22 cellular contexts compared by ENCODE assay signal in genomic region chr2:12052771-12053170, GRCh38.
"Had no signal": no experiment of that assay in that cellular context is flagged by ENCODE, and none has a peak within 500 bp of the region (broad histone marks: within the 10 kb centered on the region; RNA-seq: fewer than 3 reads in every experiment).

No MANE protein-coding gene starts in this region.

- H3K27me3 ChIP-seq: adrenal gland had no signal

- DNase-seq: activated CD4-positive, alpha-beta T cell treated with anti-CD3 and anti-CD28 coated beads for 4 hours; activated CD8-positive, alpha-beta memory T cell treated with anti-CD3 and anti-CD28 coated beads, Interleukin-2, amount 50 U/mL, for 4 hours; activated CD8-positive, alpha-beta T cell treated with anti-CD3 and anti-CD28 coated beads for 36 hours; activated naive CD4-positive, alpha-beta T cell treated with anti-CD3 and anti-CD28 coated beads, Interleukin-2, amount 50 U/mL, for 16 hours; activated naive CD8-positive, alpha-beta T cell treated with anti-CD3 and anti-CD28 coated beads, Interleukin-2, amount 10 ng/mL, durations not matched to agents 7 days and 5 days; activated T-cell treated with anti-CD3 and anti-CD28 coated beads, Interleukin-2, amount 50 U/mL, for 1 hour; adrenal gland; anterior cingulate cortex; caudate nucleus; Kasumi-1; NCI-H1048; NCI-H146; NCI-H187 treated with DMSO at 0.1 percent for 48 hours; NCI-H2081 treated with DMSO at 0.1 percent for 48 hours; NCI-H226; NCI-H526; NCI-H774; SHP77 treated with DMSO at 0.1 percent for 48 hours; T-helper 1 cell; WERI-Rb-1 had no signal

- H3K4me3 Mint-ChIP-seq: activated CD8-positive, alpha-beta T cell treated with anti-CD3 and anti-CD28 coated beads for 36 hours; activated naive CD8-positive, alpha-beta T cell treated with anti-CD3 and anti-CD28 coated beads, Interleukin-2, amount 10 ng/mL, durations not matched to agents 7 days and 5 days had no signal

- H3K9me3 ChIP-seq: adrenal gland had no signal

- H3K4me3 ChIP-seq: adrenal gland, K562, SK-N-MC had no signal

- H3K27ac Mint-ChIP-seq: activated CD8-positive, alpha-beta T cell treated with anti-CD3 and anti-CD28 coated beads for 36 hours; activated naive CD8-positive, alpha-beta T cell treated with anti-CD3 and anti-CD28 coated beads, Interleukin-2, amount 10 ng/mL, durations not matched to agents 7 days and 5 days had no signal

- H3K27ac ChIP-seq: adrenal gland, SK-N-MC, WERI-Rb-1 had no signal

- ATAC-seq: activated CD8-positive, alpha-beta T cell treated with anti-CD3 and anti-CD28 coated beads for 36 hours; K562 had no signal

- H3K36me3 ChIP-seq: adrenal gland, WERI-Rb-1 had no signal
